In genomic region chr16:3098459-3099394, GRCh38 we compare ENCODE assay signal across 8 cellular contexts. TPM values are rescaled to one million over a fixed set of nuclear protein-coding genes. Genes with fewer than 3 reads are reported as not detected.
A peak's percentile ranks its signal among the peaks of the same experiment; 100 is the strongest.
DNase-seq lines count a peak whose midpoint lies in the region; ATAC-seq and TF ChIP-seq lines count a peak whose summit lies in the region.

TSS of gene ZSCAN10 (minus strand) at chr16:3099294. CDS start at chr16:3092937, 6,357 bp downstream.

- peaks cover 70% of the 10 kb centered on the region for H3K4me1 Mint-ChIP-seq in activated CD4-positive, alpha-beta memory T cell treated with anti-CD3 and anti-CD28 coated beads, Interleukin-2, amount 10 ng/mL, durations not matched to agents 7 days and 5 days

- H3K4me3 Mint-ChIP-seq in activated CD4-positive, alpha-beta memory T cell treated with anti-CD3 and anti-CD28 coated beads, Interleukin-2, amount 10 ng/mL, durations not matched to agents 7 days and 5 days: peak within 1 kb of the TSS; percentile 75

- H3K27ac Mint-ChIP-seq in activated CD4-positive, alpha-beta memory T cell treated with anti-CD3 and anti-CD28 coated beads, Interleukin-2, amount 10 ng/mL, durations not matched to agents 7 days and 5 days: peak within 1 kb of the TSS; percentile 80

- POLR2A ChIA-PET in SK-N-SH (lab: Yijun Ruan, JAX): interaction anchor here (1.2 kb wide), 1 partner anchor 13 kb away, joined by 3 read pairs; the partner anchor contains the start of gene ZNF205
- POLR2A ChIA-PET in activated CD4-positive, alpha-beta memory T cell treated with anti-CD3 and anti-CD28 coated beads, Interleukin-2, amount 10 ng/mL, durations not matched to agents 7 days and 5 days (lab: Charles Lee): interaction anchor here (0.8 to 8.8 kb wide), 11 partner anchors 8 to 59 kb away, joined by 3 to 84 read pairs (median 3); partner anchors contain the start of gene ZNF213

- 66% methylated on average over 15 of the region's 21 CpGs for whole genome bisulfite sequencing in SK-N-SH (ENCODE audit: low lambda C conversion rate)
- no CpG with 5 or more reads among the region's 21 CpGs for WGBS in iPS DF 6.9 (ENCODE audit: insufficient coverage, insufficient read length)

- TF ChIP-seq RAD21 in SK-N-SH (IDR thresholded peaks at IDR 0.05; ENCODE audit: low read length): no peak

- H3K79me2 ChIP-seq in SK-N-SH (ENCODE audit: insufficient read depth): no peaks in the 10 kb centered on the region

- H3K36me3 Mint-ChIP-seq in activated CD4-positive, alpha-beta memory T cell treated with anti-CD3 and anti-CD28 coated beads, Interleukin-2, amount 10 ng/mL, durations not matched to agents 7 days and 5 days (ENCODE audit: low read depth): no peaks in the 10 kb centered on the region

- no peaks in the 10 kb centered on the region for H3K27me3 ChIP-seq in SK-N-SH (ENCODE audit: insufficient read depth)
- H3K27me3 ChIP-seq in iPS DF 6.9 (ENCODE audit: control insufficient read depth, insufficient read depth, low read length): no peaks in the 10 kb centered on the region
- H3K27me3 ChIP-seq in skeletal muscle tissue (ENCODE audit: control insufficient read depth in 3 of 3, insufficient read depth in 3 of 3, low read length in 3 of 3): peaks cover 0 to 13% (median 8%) of the 10 kb centered on the region in 3 donors

- H3K36me3 ChIP-seq in SK-N-SH (replicated peaks in 1 of 2; ENCODE audit: control insufficient read depth in 1 of 2, insufficient read depth in 2 of 2, low read length in 1 of 2) (no peaks in the 10 kb centered on the region), iPS DF 6.9 (ENCODE audit: control insufficient read depth, insufficient read depth, low read length) (0 out of 2 replicates have a peak, but pooled peaks cover 4% of the 10 kb centered on the region), skeletal muscle tissue (ENCODE audit: control insufficient read depth in 3 of 3, insufficient read depth in 3 of 3, low read length in 3 of 3) (no peaks in the 10 kb centered on the region)

- H3K9ac ChIP-seq in SK-N-SH: no peak within 1 kb of the TSS
- H3K9ac ChIP-seq in skeletal muscle tissue (ENCODE audit: low read depth in 1 of 3, low read length in 3 of 3): peak within 1 kb of the TSS in 2 of 3 donors; percentile 7 to 50

- H3K9me3 Mint-ChIP-seq in activated CD4-positive, alpha-beta memory T cell treated with anti-CD3 and anti-CD28 coated beads, Interleukin-2, amount 10 ng/mL, durations not matched to agents 7 days and 5 days: no peaks in the 10 kb centered on the region

- no peaks in the 10 kb centered on the region for H3K27me3 Mint-ChIP-seq in activated CD4-positive, alpha-beta memory T cell treated with anti-CD3 and anti-CD28 coated beads, Interleukin-2, amount 10 ng/mL, durations not matched to agents 7 days and 5 days

- H3K4me1 ChIP-seq in SK-N-SH (ENCODE audit: control insufficient read depth in 1 of 2, insufficient read depth in 2 of 2, low read depth in 1 of 2, low read length in 1 of 2) (peaks cover 9 to 11% of the 10 kb centered on the region in 2 experiments; a peak in 2 of 4 replicates), iPS DF 6.9 (ENCODE audit: control insufficient read depth, insufficient read depth, low read length) (peaks cover 9% of the 10 kb centered on the region), skeletal muscle tissue (ENCODE audit: control insufficient read depth in 3 of 3, insufficient read depth in 3 of 3, low read length in 3 of 3) (peaks cover 15 to 20% (median 20%) of the 10 kb centered on the region in 3 donors)

- H3F3A ChIP-seq in SK-N-SH (replicated peaks; ENCODE audit: insufficient read depth): peaks cover 7% of the 10 kb centered on the region

- H3K9me3 ChIP-seq in SK-N-SH: no peaks in the 10 kb centered on the region
- no peaks in the 10 kb centered on the region for H3K9me3 ChIP-seq in iPS DF 6.9 (ENCODE audit: control insufficient read depth, insufficient read depth, low read length)
- no peaks in the 10 kb centered on the region for H3K9me3 ChIP-seq in skeletal muscle tissue (ENCODE audit: control insufficient read depth in 3 of 3, low read length in 3 of 3)

- H2AFZ ChIP-seq in SK-N-SH (ENCODE audit: low read depth): peak within 1 kb of the TSS; percentile 91

- no peaks in the 10 kb centered on the region for H3K9me2 ChIP-seq in SK-N-SH

- H3K4me3 ChIP-seq in SK-N-SH (ENCODE audit: low read depth in 2 of 2, low read length in 1 of 2): no peak within 1 kb of the TSS
- peak within 1 kb of the TSS; percentile 73 for H3K4me3 ChIP-seq in iPS DF 6.9 (ENCODE audit: low read length)
- peak within 1 kb of the TSS; percentile 39 to 66 (median 52) for H3K4me3 ChIP-seq in skeletal muscle tissue (ENCODE audit: low read length in 3 of 3)

- H3K27ac ChIP-seq in SK-N-SH (ENCODE audit: low read depth in 2 of 2, low read length in 1 of 2): no peak within 1 kb of the TSS
- H3K27ac ChIP-seq in iPS DF 6.9 (ENCODE audit: low read length): peak within 1 kb of the TSS; percentile 75
- no peak within 1 kb of the TSS for H3K27ac ChIP-seq in skeletal muscle tissue (ENCODE audit: low read depth, low read length)

- no peaks in the 10 kb centered on the region for H4K20me1 ChIP-seq in SK-N-SH (ENCODE audit: insufficient read depth)

- CTCF ChIA-PET in SK-N-SH (lab: Yijun Ruan, JAX): interaction anchor here (0.9 to 4.1 kb wide), 7 partner anchors 8 to 69 kb away, joined by 3 to 34 read pairs (median 6); partner anchors contain the start of gene ZNF205
- CTCF ChIA-PET in activated CD4-positive, alpha-beta memory T cell treated with anti-CD3 and anti-CD28 coated beads, Interleukin-2, amount 10 ng/mL, durations not matched to agents 7 days and 5 days (lab: Charles Lee): interaction anchor here (0.7 to 12.1 kb wide), 11 partner anchors 7 to 71 kb away, joined by 3 to 254 read pairs (median 5); partner anchors contain the start of gene ZNF213

- peak within 1 kb of the TSS; percentile 57 for H3K4me2 ChIP-seq in SK-N-SH

- DNase-seq in SK-N-SH: no peak
- no peak for DNase-seq in activated CD4-positive, alpha-beta memory T cell treated with anti-CD3 and anti-CD28 coated beads, Interleukin-2, amount 10 ng/mL, durations not matched to agents 7 days and 5 days
- no peak for DNase-seq in iPS DF 6.9 (ENCODE audit: low read depth, low spot score)
- no peak for DNase-seq in HuH-7 (ENCODE audit: low spot score)
- no peak for DNase-seq in activated gamma-delta T cell treated with Interleukin-2 at 50 U/mL for 16 hours
- no peak for DNase-seq in SHP77 (lab: John Stamatoyannopoulos, UW)

- TF ChIP-seq EP300 in SK-N-SH (IDR thresholded peaks at IDR 0.05; ENCODE audit: borderline replicate concordance in 1 of 2, low read depth in 1 of 2, low read length in 1 of 2): no peak

- TF ChIP-seq CTCF in SK-N-SH (IDR thresholded peaks at IDR 0.05): no peak

- no peak for ATAC-seq in SK-N-SH treated with all-trans-retinoic acid at 6 μM for 48 hours

TF ChIP-seq in SK-N-SH, 30 proteins besides CTCF, POLR2A, EP300 and RAD21:
- TF ChIP-seq NFIC (IDR thresholded peaks at IDR 0.05; ENCODE audit: borderline replicate concordance) (no peak), SMC3 (IDR thresholded peaks at IDR 0.05; ENCODE audit: low read depth, low read length) (no peak), RXRA (IDR thresholded peaks at IDR 0.05; ENCODE audit: borderline replicate concordance, low read depth) (no peak), GABPA (IDR thresholded peaks at IDR 0.05; ENCODE audit: low read depth) (no peak), FOSL2 (IDR thresholded peaks at IDR 0.05; ENCODE audit: borderline replicate concordance, low read depth) (no peak), SIN3A (IDR thresholded peaks at IDR 0.05; ENCODE audit: borderline replicate concordance, low read depth, low read length) (no peak), POLR2AphosphoS5 (IDR thresholded peaks at IDR 0.05; ENCODE audit: low read depth, low read length) (no peak), TAF1 (IDR thresholded peaks at IDR 0.05; ENCODE audit: borderline replicate concordance, low read depth, low read length) (no peak)
- TF ChIP-seq, protein P1, sequence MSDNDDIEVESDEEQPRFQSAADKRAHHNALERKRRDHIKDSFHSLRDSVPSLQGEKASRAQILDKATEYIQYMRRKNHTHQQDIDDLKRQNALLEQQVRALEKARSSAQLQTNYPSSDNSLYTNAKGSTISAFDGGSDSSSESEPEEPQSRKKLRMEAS (IDR thresholded peaks at IDR 0.05; ENCODE audit: low read depth): no peak

TF ChIP-seq in SK-N-SH treated with all-trans-retinoic acid at 6 μM for 48 hours, 23 proteins besides CTCF, POLR2A, EP300 and RAD21:
- TF ChIP-seq, protein P2, sequence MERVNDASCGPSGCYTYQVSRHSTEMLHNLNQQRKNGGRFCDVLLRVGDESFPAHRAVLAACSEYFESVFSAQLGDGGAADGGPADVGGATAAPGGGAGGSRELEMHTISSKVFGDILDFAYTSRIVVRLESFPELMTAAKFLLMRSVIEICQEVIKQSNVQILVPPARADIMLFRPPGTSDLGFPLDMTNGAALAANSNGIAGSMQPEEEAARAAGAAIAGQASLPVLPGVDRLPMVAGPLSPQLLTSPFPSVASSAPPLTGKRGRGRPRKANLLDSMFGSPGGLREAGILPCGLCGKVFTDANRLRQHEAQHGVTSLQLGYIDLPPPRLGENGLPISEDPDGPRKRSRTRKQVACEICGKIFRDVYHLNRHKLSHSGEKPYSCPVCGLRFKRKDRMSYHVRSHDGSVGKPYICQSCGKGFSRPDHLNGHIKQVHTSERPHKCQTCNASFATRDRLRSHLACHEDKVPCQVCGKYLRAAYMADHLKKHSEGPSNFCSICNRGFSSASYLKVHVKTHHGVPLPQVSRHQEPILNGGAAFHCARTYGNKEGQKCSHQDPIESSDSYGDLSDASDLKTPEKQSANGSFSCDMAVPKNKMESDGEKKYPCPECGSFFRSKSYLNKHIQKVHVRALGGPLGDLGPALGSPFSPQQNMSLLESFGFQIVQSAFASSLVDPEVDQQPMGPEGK (CRISPR knock-in tag; IDR thresholded peaks at IDR 0.05; ENCODE audit: borderline replicate concordance): no peak
- TF ChIP-seq ZNF8 (CRISPR knock-in tag; IDR thresholded peaks at IDR 0.05) (no peak), PPARA (CRISPR knock-in tag; IDR thresholded peaks at IDR 0.05; ENCODE audit: borderline replicate concordance) (no peak), ZNF70 (CRISPR knock-in tag; IDR thresholded peaks at IDR 0.05) (no peak), CSDC2 (CRISPR knock-in tag; IDR thresholded peaks at IDR 0.05) (no peak)

RNA-seq across cellular contexts. Expression of gene ZSCAN10, which starts in this region (rescaled TPM):
- 0.05 TPM in 1 of 2 replicates, not detected in the other for polyA plus RNA-seq in SK-N-SH (2012; rRNA removed)
- not detected in 2 replicates for polyA plus RNA-seq in SK-N-SH (2012; cell fraction: cytosol; rRNA removed)
- 0.08 and 0.16 TPM in 2 replicates for polyA plus RNA-seq in SK-N-SH (2012; cell fraction: nucleus; rRNA removed)
- under 1 TPM in 1 of 2 experiments, not detected in 1; 0.15 TPM for total RNA-seq in activated CD4-positive, alpha-beta memory T cell treated with anti-CD3 and anti-CD28 coated beads, Interleukin-2, amount 10 ng/mL, durations not matched to agents 7 days and 5 days
- total RNA-seq in skeletal muscle tissue: not detected

Comparison
In these comparisons a context has a peak if more than half of its experiments do, and no peak if none do; other contexts are left out.
1. H3K4me3 ChIP-seq: peak in iPS DF 6.9 (single experiment) and skeletal muscle tissue (3 of 3); none in SK-N-SH (0 of 2).